Comparison of ENCODE assay signal across 13 cellular contexts in genomic region chr22:40502919-40503318, GRCh38.
DNase-seq lines count a peak whose midpoint lies in the region; ATAC-seq, FAIRE-seq and TF ChIP-seq lines count a peak whose summit lies in the region.
"Had no signal": no experiment of that assay in that cellular context is flagged by ENCODE, and none has a peak within 500 bp of the region (broad histone marks: within the 10 kb centered on the region; RNA-seq: fewer than 3 reads in every experiment).

No MANE protein-coding gene starts in this region.

- POLR2A ChIA-PET in K562 (lab: Yijun Ruan, JAX), result no interaction called here

- H3K27ac ChIP-seq in K562 (ENCODE audit: extremely low read depth, low read depth, low read length), result no peak overlapping the region
- H3K27ac ChIP-seq: GM23248 had no signal

- in situ Hi-C loops in K562 (cut with MboI), result no loop called here

- no peaks in the 10 kb centered on the region for H3K27me3 Mint-ChIP-seq in activated T-cell treated with anti-CD3 and anti-CD28 coated beads, Interleukin-2, amount 50 U/mL, for 72 hours (ENCODE audit: low read depth)
- no peaks in the 10 kb centered on the region for H3K27me3 Mint-ChIP-seq in IgD-negative memory B cell
- H3K27me3 Mint-ChIP-seq: activated CD4-positive, alpha-beta T cell treated with anti-CD3 and anti-CD28 coated beads, Interleukin-2, amount 10 ng/mL, durations not matched to agents 7 days and 5 days had no signal

- no peak for FAIRE-seq in K562 (lab: Jason Lieb, UNC)

- no TSS peak for BruUV-seq in K562 (replicated peaks; lab: Mats Ljungman, UMichigan)

- peak overlapping the region in 1 of 2 donors; percentile 34 for H3K4me3 Mint-ChIP-seq in activated T-cell treated with anti-CD3 and anti-CD28 coated beads, Interleukin-2, amount 50 U/mL, for 72 hours
- no peak overlapping the region for H3K4me3 Mint-ChIP-seq in IgD-negative memory B cell
- H3K4me3 Mint-ChIP-seq in stimulated activated effector memory CD8-positive, alpha-beta T cell treated with anti-CD3 and anti-CD28 coated beads, Interleukin-12 subunit alpha, Interleukin-12 subunit beta, amount 100 ng/mL, for 72 hours, result no peak overlapping the region
- H3K4me3 Mint-ChIP-seq: activated CD4-positive, alpha-beta T cell treated with anti-CD3 and anti-CD28 coated beads, Interleukin-2, amount 10 ng/mL, durations not matched to agents 7 days and 5 days had no signal

- WGBS in K562 (ENCODE audit: insufficient coverage, low coverage, missing lambda C conversion rate), result 29% methylated on average over 1 of the region's 1 CpG

- TF ChIP-seq CTCF in K562 (IDR thresholded peaks at IDR 0.05 in 2 of 3, conservative IDR thresholded peaks at IDR 0.05 in 1 of 3; ENCODE audit: insufficient read depth in 2 of 3, low read depth in 1 of 3, low read length in 3 of 3), result no peak

- TF ChIP-seq EP300 in K562 (IDR thresholded peaks at IDR 0.05; ENCODE audit: low read length), result no peak

- H3K4me3 ChIP-seq in K562, result no peak overlapping the region
- H3K4me3 ChIP-seq: GM23248 had no signal

- peaks cover 34% of the 10 kb centered on the region for H3K4me1 Mint-ChIP-seq in activated T-cell treated with anti-CD3 and anti-CD28 coated beads, Interleukin-2, amount 50 U/mL, for 72 hours (ENCODE audit: low read depth)
- peaks cover 5 to 15% (median 13%) of the 10 kb centered on the region in 3 donors for H3K4me1 Mint-ChIP-seq in IgD-negative memory B cell
- H3K4me1 Mint-ChIP-seq in stimulated activated effector memory CD8-positive, alpha-beta T cell treated with anti-CD3 and anti-CD28 coated beads, Interleukin-12 subunit alpha, Interleukin-12 subunit beta, amount 100 ng/mL, for 72 hours, result peaks cover 20% of the 10 kb centered on the region

- H3K9ac ChIP-seq in K562 (ENCODE audit: insufficient read depth in 1 of 2, low read depth in 2 of 2, low read length in 2 of 2), result no peak overlapping the region
- H3K9ac ChIP-seq: GM23248 had no signal

- no peak overlapping the region for H3K27ac Mint-ChIP-seq in activated T-cell treated with anti-CD3 and anti-CD28 coated beads, Interleukin-2, amount 50 U/mL, for 72 hours
- peak overlapping the region in 2 of 3 donors; percentile 31 to 40 for H3K27ac Mint-ChIP-seq in IgD-negative memory B cell
- peak overlapping the region; percentile 46 for H3K27ac Mint-ChIP-seq in stimulated activated effector memory CD8-positive, alpha-beta T cell treated with anti-CD3 and anti-CD28 coated beads, Interleukin-12 subunit alpha, Interleukin-12 subunit beta, amount 100 ng/mL, for 72 hours
- H3K27ac Mint-ChIP-seq: activated CD4-positive, alpha-beta T cell treated with anti-CD3 and anti-CD28 coated beads, Interleukin-2, amount 10 ng/mL, durations not matched to agents 7 days and 5 days had no signal

- CTCF ChIA-PET in K562 (lab: Yijun Ruan, JAX; ENCODE audit: low intra/inter-chr PET ratio), result no interaction called here

- H3K27me3 ChIP-seq in K562 (ENCODE audit: control insufficient read depth in 2 of 2, insufficient read depth in 2 of 2, low read length in 2 of 2), result no peaks in the 10 kb centered on the region

- no peaks in the 10 kb centered on the region; a peak in 1 of 5 replicates for H3K4me1 ChIP-seq in K562 (replicated peaks in 1 of 2; ENCODE audit: control insufficient read depth in 2 of 2, insufficient read depth in 2 of 2, low read length in 2 of 2)

- intact Hi-C loops in K562 (cut with micrococcal nuclease), result no loop called here

- H3K36me3 Mint-ChIP-seq in activated T-cell treated with anti-CD3 and anti-CD28 coated beads, Interleukin-2, amount 50 U/mL, for 72 hours (ENCODE audit: insufficient read depth in 2 of 2), result peaks cover 0 to 3% of the 10 kb centered on the region in 2 donors
- H3K36me3 Mint-ChIP-seq in IgD-negative memory B cell, result no peaks in the 10 kb centered on the region
- peaks cover 7% of the 10 kb centered on the region for H3K36me3 Mint-ChIP-seq in stimulated activated effector memory CD8-positive, alpha-beta T cell treated with anti-CD3 and anti-CD28 coated beads, Interleukin-12 subunit alpha, Interleukin-12 subunit beta, amount 100 ng/mL, for 72 hours

- no peak for TF ChIP-seq POLR2A in K562 (conservative IDR thresholded peaks at IDR 0.05)

- H3K4me2 ChIP-seq in K562 (ENCODE audit: insufficient read depth, low read length), result no peak overlapping the region

- no peak overlapping the region for H2AFZ ChIP-seq in K562 (ENCODE audit: low read depth, low read length)
- H2AFZ ChIP-seq: GM23248 had no signal

- no peaks in the 10 kb centered on the region for H3K9me1 ChIP-seq in K562 (ENCODE audit: control insufficient read depth, insufficient read depth, low read length)

- no peak for DNase-seq in activated T-cell treated with anti-CD3 and anti-CD28 coated beads, Interleukin-2, amount 50 U/mL, for 72 hours
- DNase-seq in activated T-cell treated with anti-CD3 and anti-CD28 coated beads for 4 hours, result no peak
- DNase-seq in K562 (ENCODE audit: extremely low read depth in 1 of 4, low spot score in 3 of 4), result no peak
- no peak for DNase-seq in stimulated activated effector memory CD8-positive, alpha-beta T cell treated with anti-CD3 and anti-CD28 coated beads, Interleukin-12 subunit alpha, Interleukin-12 subunit beta, amount 100 ng/mL, for 72 hours (ENCODE audit: low spot score in 2 of 2)
- no peak for DNase-seq in UCSD-AML1 (lab: John Stamatoyannopoulos, UW; ENCODE audit: unreplicated experiment)
- DNase-seq: activated CD4-positive, alpha-beta T cell treated with anti-CD3 and anti-CD28 coated beads, Interleukin-2, amount 10 ng/mL, durations not matched to agents 7 days and 5 days; GM23248; NCI-H1105 treated with DMSO at 0.1 percent for 48 hours; NCI-H2081 treated with DMSO at 0.1 percent for 48 hours; right cardiac atrium had no signal

- H4K20me1 ChIP-seq in K562 (replicated peaks; ENCODE audit: control insufficient read depth, insufficient read depth, low read length), result 0 out of 2 replicates have a peak, but pooled peaks cover 5% of the 10 kb centered on the region

- H3K36me3 ChIP-seq in K562 (ENCODE audit: control insufficient read depth, insufficient read depth, low read length), result no peaks in the 10 kb centered on the region

- no peak for TF ChIP-seq RAD21 in K562 (CRISPR knock-in tag; conservative IDR thresholded peaks at IDR 0.05 in 1 of 2, IDR thresholded peaks at IDR 0.05 in 1 of 2)

- H3K9me3 Mint-ChIP-seq in activated T-cell treated with anti-CD3 and anti-CD28 coated beads, Interleukin-2, amount 50 U/mL, for 72 hours, result no peaks in the 10 kb centered on the region
- H3K9me3 Mint-ChIP-seq in IgD-negative memory B cell, result no peaks in the 10 kb centered on the region
- H3K9me3 Mint-ChIP-seq in stimulated activated effector memory CD8-positive, alpha-beta T cell treated with anti-CD3 and anti-CD28 coated beads, Interleukin-12 subunit alpha, Interleukin-12 subunit beta, amount 100 ng/mL, for 72 hours, result no peaks in the 10 kb centered on the region

- ATAC-seq in activated T-cell treated with anti-CD3 and anti-CD28 coated beads, Interleukin-2, amount 50 U/mL, for 72 hours (replicated peaks in 1 of 2), result peak; percentile 68 to 73
- ATAC-seq in K562 (no peak), HG03025 (IDR thresholded peaks at IDR 0.05; ENCODE audit: low FRiP score, unreplicated experiment) (no peak), GM19463 (IDR thresholded peaks at IDR 0.05; ENCODE audit: unreplicated experiment) (no peak)
- ATAC-seq in stimulated activated effector memory CD8-positive, alpha-beta T cell treated with anti-CD3 and anti-CD28 coated beads, Interleukin-12 subunit alpha, Interleukin-12 subunit beta, amount 100 ng/mL, for 72 hours, result no peak
- ATAC-seq: right cardiac atrium had no signal

- H3K9me3 ChIP-seq in K562 (replicated peaks; ENCODE audit: control insufficient read depth, insufficient read depth, low read depth, low read length), result no peaks in the 10 kb centered on the region

- no peaks in the 10 kb centered on the region for H3K79me2 ChIP-seq in K562 (ENCODE audit: control insufficient read depth, insufficient read depth, low read length)

TF ChIP-seq in K562, 482 proteins besides CTCF, POLR2A, EP300 and RAD21:
- TF ChIP-seq EGR1 (conservative IDR thresholded peaks at IDR 0.05) (0 out of 2 replicates have a peak, but pooled peaks have one; percentile 22), TCF7L2 (IDR thresholded peaks at IDR 0.05; ENCODE audit: low read depth, low read length) (no peak), CHCHD3 (CRISPR knock-in tag; IDR thresholded peaks at IDR 0.05) (no peak), VEZF1 (CRISPR knock-in tag; IDR thresholded peaks at IDR 0.05) (no peak), CBX1 (IDR thresholded peaks at IDR 0.05; ENCODE audit: low read depth) (no peak), GTF3C2 (IDR thresholded peaks at IDR 0.05; ENCODE audit: borderline replicate concordance, extremely low read depth, insufficient read length) (no peak), BRD4 (IDR thresholded peaks at IDR 0.05) (no peak)

Comparison
In these comparisons a context has a peak if more than half of its experiments do, and no peak if none do; other contexts are left out.
1. ATAC-seq: peak in activated T-cell treated with anti-CD3 and anti-CD28 coated beads, Interleukin-2, amount 50 U/mL, for 72 hours (2 of 2); none in K562 (single experiment), stimulated activated effector memory CD8-positive, alpha-beta T cell treated with anti-CD3 and anti-CD28 coated beads, Interleukin-12 subunit alpha, Interleukin-12 subunit beta, amount 100 ng/mL, for 72 hours (single experiment), HG03025 (single experiment) and GM19463 (single experiment).